In the genomic region with DNA sequence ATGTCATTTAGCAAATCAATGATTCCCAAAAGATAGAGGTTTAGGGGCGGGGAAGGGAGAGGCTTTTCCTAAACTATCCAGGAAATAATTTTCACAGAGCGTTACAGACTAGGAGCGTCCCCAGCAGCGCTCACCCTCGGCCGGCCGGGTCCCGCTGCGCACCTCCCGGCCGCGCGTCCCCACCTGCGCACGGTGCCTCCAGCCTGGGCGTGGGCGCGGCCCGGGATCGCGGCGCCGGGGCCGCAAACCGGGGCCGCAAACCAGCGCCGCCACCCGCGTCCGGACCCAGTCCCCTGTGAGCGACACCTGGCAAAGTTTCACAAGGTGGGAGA, we compare ENCODE assay signal across 8 cellular contexts. TPM values are rescaled to one million over a fixed set of nuclear protein-coding genes. Genes with fewer than 3 reads are reported as not detected.
DNase-seq lines count a peak whose midpoint lies in the region; ATAC-seq and TF ChIP-seq lines count a peak whose summit lies in the region.

No MANE protein-coding gene starts in this region.

- peaks cover 16% of the 10 kb centered on the region for H3K36me3 Mint-ChIP-seq in activated CD8-positive, alpha-beta T cell treated with anti-CD3 and anti-CD28 coated beads for 36 hours (ENCODE audit: low read depth)

- H3K27ac ChIP-seq in iPS DF 6.9 (ENCODE audit: low read length): no peak overlapping the region

- peak; percentile 1 for ATAC-seq in GM18868 (IDR thresholded peaks at IDR 0.05; ENCODE audit: unreplicated experiment)
- ATAC-seq in HG03159 (IDR thresholded peaks at IDR 0.05; ENCODE audit: unreplicated experiment): peak; percentile 5
- no peak for ATAC-seq in activated CD8-positive, alpha-beta T cell treated with anti-CD3 and anti-CD28 coated beads for 36 hours
- ATAC-seq in stimulated activated naive CD8-positive, alpha-beta T cell treated with anti-CD3 and anti-CD28 coated beads, Interleukin-15, amount 100 ng/mL, for 72 hours: peak; percentile 0

- POLR2A ChIA-PET in activated CD8-positive, alpha-beta T cell treated with anti-CD3 and anti-CD28 coated beads for 36 hours (lab: Charles Lee): interaction anchor here (0.7 to 6.9 kb wide), 8 partner anchors 10 to 118 kb away, joined by 3 to 44 read pairs (median 4); no protein-coding TSS in a partner anchor

- peaks cover 15% of the 10 kb centered on the region for H3K4me1 Mint-ChIP-seq in activated CD8-positive, alpha-beta T cell treated with anti-CD3 and anti-CD28 coated beads for 36 hours (ENCODE audit: low read depth)
- peaks cover 18% of the 10 kb centered on the region for H3K4me1 Mint-ChIP-seq in stimulated activated naive CD8-positive, alpha-beta T cell treated with anti-CD3 and anti-CD28 coated beads, Interleukin-15, amount 100 ng/mL, for 72 hours

- peak overlapping the region; percentile 79 for H3K4me3 ChIP-seq in iPS DF 6.9 (ENCODE audit: low read length)

- in situ Hi-C loops in ACHN (cut with HindIII; ENCODE audit: low pct_ligation_motif_present, low pct_unique_long_range_greater_than_20kb, low sequenced_read_pairs): no loop called here

- no CpG with 5 or more reads among the region's 32 CpGs for WGBS in iPS DF 6.9 (ENCODE audit: insufficient coverage, insufficient read length)

- intact Hi-C loops in activated CD8-positive, alpha-beta T cell treated with anti-CD3 and anti-CD28 coated beads for 36 hours (cut with micrococcal nuclease): loop anchor here (10.0 kb wide), 1 partner anchor 327 kb away; no protein-coding TSS in a partner anchor

- H3K9me3 ChIP-seq in iPS DF 6.9 (ENCODE audit: control insufficient read depth, insufficient read depth, low read length): no peaks in the 10 kb centered on the region

- no peaks in the 10 kb centered on the region for H3K27me3 Mint-ChIP-seq in activated CD8-positive, alpha-beta T cell treated with anti-CD3 and anti-CD28 coated beads for 36 hours
- H3K27me3 Mint-ChIP-seq in stimulated activated naive CD8-positive, alpha-beta T cell treated with anti-CD3 and anti-CD28 coated beads, Interleukin-15, amount 100 ng/mL, for 72 hours: no peaks in the 10 kb centered on the region

- no peaks in the 10 kb centered on the region for H3K9me3 Mint-ChIP-seq in activated CD8-positive, alpha-beta T cell treated with anti-CD3 and anti-CD28 coated beads for 36 hours
- H3K9me3 Mint-ChIP-seq in stimulated activated naive CD8-positive, alpha-beta T cell treated with anti-CD3 and anti-CD28 coated beads, Interleukin-15, amount 100 ng/mL, for 72 hours: no peaks in the 10 kb centered on the region

- peaks cover 5% of the 10 kb centered on the region; the same call in 1 of the 2 replicates for H3K27me3 ChIP-seq in iPS DF 6.9 (ENCODE audit: control insufficient read depth, insufficient read depth, low read length)

- peak overlapping the region; percentile 89 for H3K27ac Mint-ChIP-seq in activated CD8-positive, alpha-beta T cell treated with anti-CD3 and anti-CD28 coated beads for 36 hours
- peak overlapping the region; percentile 92 to 97 for H3K27ac Mint-ChIP-seq in stimulated activated naive CD8-positive, alpha-beta T cell treated with anti-CD3 and anti-CD28 coated beads, Interleukin-15, amount 100 ng/mL, for 72 hours

- CTCF ChIA-PET in activated CD8-positive, alpha-beta T cell treated with anti-CD3 and anti-CD28 coated beads for 36 hours (lab: Charles Lee): interaction anchor here (0.7 to 3.7 kb wide), 8 partner anchors 9 to 101 kb away, joined by 3 to 16 read pairs (median 4); no protein-coding TSS in a partner anchor

- no peaks in the 10 kb centered on the region for H3K36me3 ChIP-seq in iPS DF 6.9 (ENCODE audit: control insufficient read depth, insufficient read depth, low read length)

- peaks cover 3% of the 10 kb centered on the region; the same call in 1 of the 2 replicates for H3K4me1 ChIP-seq in iPS DF 6.9 (ENCODE audit: control insufficient read depth, insufficient read depth, low read length)

- TF ChIP-seq CTCF in activated CD8-positive, alpha-beta T cell treated with anti-CD3 and anti-CD28 coated beads for 36 hours (IDR thresholded peaks at IDR 0.05): no peak

- H3K4me3 Mint-ChIP-seq in activated CD8-positive, alpha-beta T cell treated with anti-CD3 and anti-CD28 coated beads for 36 hours: peak overlapping the region; percentile 84
- H3K4me3 Mint-ChIP-seq in stimulated activated naive CD8-positive, alpha-beta T cell treated with anti-CD3 and anti-CD28 coated beads, Interleukin-15, amount 100 ng/mL, for 72 hours: peak overlapping the region; percentile 88 to 97

- DNase-seq in ACHN (peak; percentile 23), iPS DF 6.9 (ENCODE audit: low read depth, low spot score) (no peak), ureter (ENCODE audit: low spot score) (no peak)
- no peak for DNase-seq in activated CD8-positive, alpha-beta T cell treated with anti-CD3 and anti-CD28 coated beads for 36 hours
- DNase-seq in stimulated activated naive CD8-positive, alpha-beta T cell treated with anti-CD3 and anti-CD28 coated beads, Interleukin-15, amount 100 ng/mL, for 72 hours: no peak
- no peak for DNase-seq in activated CD4-positive, CD25-positive, alpha-beta regulatory T cell treated with anti-CD3 and anti-CD28 coated beads, Interleukin-2, amount 50 U/mL, for 72 hours

RNA-seq across cellular contexts. Expression of a gene that starts 0.7 kb away (rescaled TPM):
- total RNA-seq in activated CD8-positive, alpha-beta T cell treated with anti-CD3 and anti-CD28 coated beads for 36 hours: 10 to 100 TPM; 31.7 to 33.4 TPM
- total RNA-seq in ureter: 36.8 TPM
